Comparison of ENCODE assay signal across 21 cellular contexts in genomic region chr5:2184563-2185540, GRCh38.
DNase-seq lines count a peak whose midpoint lies in the region; ATAC-seq, FAIRE-seq and TF ChIP-seq lines count a peak whose summit lies in the region.
"Had no signal": no experiment of that assay in that cellular context is flagged by ENCODE, and none has a peak within 500 bp of the region (broad histone marks: within the 10 kb centered on the region; RNA-seq: fewer than 3 reads in every experiment).

No MANE protein-coding gene starts in this region.

- intact Hi-C loops in kidney (cut with DNase I): no loop called here

- ATAC-seq in GM18868 (IDR thresholded peaks at IDR 0.05; ENCODE audit: unreplicated experiment) (no peak), GM18520 (IDR thresholded peaks at IDR 0.05; ENCODE audit: unreplicated experiment) (no peak)

- H3K27me3 Mint-ChIP-seq in type B pancreatic cell: peaks cover 24% of the 10 kb centered on the region
- H3K27me3 Mint-ChIP-seq in CD8-positive, alpha-beta memory T cell: peaks cover 6 to 18% of the 10 kb centered on the region in 2 donors

- H3K4me3 ChIP-seq in coronary artery (no peak overlapping the region), kidney (ENCODE audit: low read length in 2 of 2) (no peak overlapping the region), neuronal stem cell (ENCODE audit: low read length in 2 of 2) (no peak overlapping the region)
- H3K4me3 ChIP-seq in CD8-positive, alpha-beta memory T cell (ENCODE audit: low read length): no peak overlapping the region
- H3K4me3 ChIP-seq: HAP-1, SJCRH30 had no signal

- no peak overlapping the region for H3K23ac ChIP-seq in neuronal stem cell (ENCODE audit: low read depth, low read length, poor library complexity)

- no peak overlapping the region for H2BK5ac ChIP-seq in neuronal stem cell (ENCODE audit: low read length)

- no peak for TF ChIP-seq CTCF in coronary artery (IDR thresholded peaks at IDR 0.05)
- TF ChIP-seq CTCF in kidney (IDR thresholded peaks at IDR 0.05; ENCODE audit: borderline replicate concordance, extremely low read depth, insufficient read depth): no peak
- TF ChIP-seq CTCF in type B pancreatic cell (conservative IDR thresholded peaks at IDR 0.05): no peak

- H3K4ac ChIP-seq in neuronal stem cell (ENCODE audit: low read length): no peak overlapping the region

- H3K9me3 Mint-ChIP-seq in type B pancreatic cell: no peaks in the 10 kb centered on the region
- no peaks in the 10 kb centered on the region for H3K9me3 Mint-ChIP-seq in CD8-positive, alpha-beta memory T cell
- H3K9me3 Mint-ChIP-seq: CD4-positive, alpha-beta T cell had no signal

- H3K18ac ChIP-seq in neuronal stem cell (ENCODE audit: low read length): peak overlapping the region; percentile 52

- H2AK5ac ChIP-seq in neuronal stem cell (ENCODE audit: low read depth, low read length): no peak overlapping the region

- H3K9ac ChIP-seq in kidney (ENCODE audit: low read length in 2 of 2) (no peak overlapping the region), neuronal stem cell (ENCODE audit: low read depth, low read length, poor library complexity) (no peak overlapping the region)

- no peak overlapping the region for H4K91ac ChIP-seq in neuronal stem cell (ENCODE audit: low read depth, low read length, poor library complexity)

- POLR2A ChIA-PET in CD8-positive, alpha-beta memory T cell (lab: Charles Lee): no interaction called here

- peaks cover 0 to 5% (median 0%) of the 10 kb centered on the region in 3 experiments for H3K27me3 ChIP-seq in neuronal stem cell (ENCODE audit: control insufficient read depth in 3 of 3, insufficient read depth in 3 of 3, low read depth in 1 of 3, low read length in 3 of 3)
- no peaks in the 10 kb centered on the region for H3K27me3 ChIP-seq in CD8-positive, alpha-beta memory T cell (ENCODE audit: insufficient read depth, low read length, poor library complexity, severe bottlenecking)
- H3K27me3 ChIP-seq: BE2C, SJCRH30 had no signal

- peak; percentile 58 for DNase-seq in coronary artery (ENCODE audit: low spot score)
- DNase-seq in kidney: no peak
- no peak for DNase-seq in neuronal stem cell (ENCODE audit: low spot score)
- peak; percentile 31 for DNase-seq in type B pancreatic cell (ENCODE audit: extremely low spot score, unreplicated experiment)
- no peak for DNase-seq in CD8-positive, alpha-beta memory T cell
- DNase-seq: BE2C; Calu3; CD4-positive, alpha-beta T cell; DMS53; KBM-7; MV-4-11; NCI-H1436; NCI-H2029; NCI-H2171; NCI-H446 treated with DMSO at 0.1 percent for 48 hours; NCI-H748 treated with DMSO at 0.1 percent for 48 hours; SJCRH30 had no signal

- H3K4me3 Mint-ChIP-seq in type B pancreatic cell: no peak overlapping the region
- no peak overlapping the region for H3K4me3 Mint-ChIP-seq in CD8-positive, alpha-beta memory T cell
- H3K4me3 Mint-ChIP-seq: CD4-positive, alpha-beta T cell had no signal

- H3K27ac ChIP-seq in coronary artery (peak overlapping the region in 1 of 2 donors; percentile 47), kidney (ENCODE audit: low read depth in 2 of 2, low read length in 2 of 2) (peak overlapping the region; percentile 43 to 61), neuronal stem cell (replicated peaks; ENCODE audit: low read length) (no peak overlapping the region)
- H3K27ac ChIP-seq in CD8-positive, alpha-beta memory T cell (ENCODE audit: low read depth, low read length): no peak overlapping the region
- H3K27ac ChIP-seq: HL-60, SJCRH30 had no signal

- H3K9me3 ChIP-seq in kidney (ENCODE audit: control insufficient read depth in 1 of 2, low read length in 2 of 2) (no peaks in the 10 kb centered on the region), neuronal stem cell (replicated peaks in 1 of 2; ENCODE audit: control insufficient read depth in 2 of 2, insufficient read depth in 1 of 2, low read depth in 1 of 2, low read length in 2 of 2) (peaks cover 0 to 2% of the 10 kb centered on the region in 2 donors)
- H3K9me3 ChIP-seq in CD8-positive, alpha-beta memory T cell (ENCODE audit: low read length): no peaks in the 10 kb centered on the region
- H3K9me3 ChIP-seq: BE2C, HAP-1, SJCRH30 had no signal

- WGBS in neuronal stem cell (ENCODE audit: extremely low coverage in 2 of 2, insufficient read length in 2 of 2, insufficient replicate concordance in 1 of 2), 2 donors: no CpG with 5 or more reads among the region's 12 CpGs

- H4K8ac ChIP-seq in neuronal stem cell (ENCODE audit: low read depth, low read length): no peak overlapping the region

- H3K27ac Mint-ChIP-seq in type B pancreatic cell: no peak overlapping the region
- no peak overlapping the region for H3K27ac Mint-ChIP-seq in CD8-positive, alpha-beta memory T cell
- H3K27ac Mint-ChIP-seq: CD4-positive, alpha-beta T cell had no signal

- H3K4me1 Mint-ChIP-seq in type B pancreatic cell (ENCODE audit: unreplicated experiment): peaks cover 15% of the 10 kb centered on the region
- no peaks in the 10 kb centered on the region for H3K4me1 Mint-ChIP-seq in CD8-positive, alpha-beta memory T cell

- no peak overlapping the region for H2BK12ac ChIP-seq in neuronal stem cell (ENCODE audit: low read length)

- no peak overlapping the region for H2BK15ac ChIP-seq in neuronal stem cell (ENCODE audit: low read length)

- H3K79me1 ChIP-seq in neuronal stem cell (ENCODE audit: low read depth, low read length): peaks cover 3% of the 10 kb centered on the region

- H3K36me3 ChIP-seq in kidney (ENCODE audit: control insufficient read depth in 1 of 2, insufficient read depth in 2 of 2, low read length in 2 of 2) (no peaks in the 10 kb centered on the region), neuronal stem cell (replicated peaks in 1 of 2; ENCODE audit: control insufficient read depth in 2 of 2, insufficient read depth in 2 of 2, low read length in 2 of 2) (no peaks in the 10 kb centered on the region)
- H3K36me3 ChIP-seq in CD8-positive, alpha-beta memory T cell (ENCODE audit: insufficient read depth, low read length): no peaks in the 10 kb centered on the region
- H3K36me3 ChIP-seq: BE2C, HAP-1, SJCRH30 had no signal

- no peak for FAIRE-seq in kidney (lab: Jason Lieb, UNC)

- no peak overlapping the region for H3K14ac ChIP-seq in neuronal stem cell (ENCODE audit: low read length)

- peaks cover 0 to 3% of the 10 kb centered on the region in 2 donors for H3K4me1 ChIP-seq in kidney (ENCODE audit: control insufficient read depth in 1 of 2, insufficient read depth in 1 of 2, low read depth in 1 of 2, low read length in 2 of 2)
- H3K4me1 ChIP-seq in neuronal stem cell (ENCODE audit: control insufficient read depth in 2 of 2, insufficient read depth in 1 of 2, low read depth in 1 of 2, low read length in 2 of 2): peaks cover 1 to 14% of the 10 kb centered on the region in 2 donors
- no peaks in the 10 kb centered on the region for H3K4me1 ChIP-seq in CD8-positive, alpha-beta memory T cell (ENCODE audit: insufficient read depth, low read length)
- H3K4me1 ChIP-seq: BE2C, HAP-1, SJCRH30 had no signal

- H2AFZ ChIP-seq in neuronal stem cell (ENCODE audit: low read length): no peak overlapping the region

- no peak overlapping the region for H2BK120ac ChIP-seq in neuronal stem cell (ENCODE audit: low read depth, low read length)

- H3K4me2 ChIP-seq in neuronal stem cell (ENCODE audit: insufficient read depth, low read length, poor library complexity, severe bottlenecking): no peak overlapping the region

- CTCF ChIA-PET in CD8-positive, alpha-beta memory T cell (lab: Charles Lee): no interaction called here

- no peaks in the 10 kb centered on the region for H3K36me3 Mint-ChIP-seq in type B pancreatic cell
- no peaks in the 10 kb centered on the region for H3K36me3 Mint-ChIP-seq in CD8-positive, alpha-beta memory T cell

Comparison
In these comparisons a context has a peak if more than half of its experiments do, and no peak if none do; other contexts are left out.
1. DNase-seq: peak in coronary artery (single experiment) and type B pancreatic cell (single experiment); none in kidney (single experiment), neuronal stem cell (single experiment) and CD8-positive, alpha-beta memory T cell (0 of 5).
2. H3K27ac ChIP-seq: peak in kidney (2 of 2); none in neuronal stem cell (single experiment) and CD8-positive, alpha-beta memory T cell (single experiment).